17 cellular contexts compared by ENCODE assay signal in the genomic region with DNA sequence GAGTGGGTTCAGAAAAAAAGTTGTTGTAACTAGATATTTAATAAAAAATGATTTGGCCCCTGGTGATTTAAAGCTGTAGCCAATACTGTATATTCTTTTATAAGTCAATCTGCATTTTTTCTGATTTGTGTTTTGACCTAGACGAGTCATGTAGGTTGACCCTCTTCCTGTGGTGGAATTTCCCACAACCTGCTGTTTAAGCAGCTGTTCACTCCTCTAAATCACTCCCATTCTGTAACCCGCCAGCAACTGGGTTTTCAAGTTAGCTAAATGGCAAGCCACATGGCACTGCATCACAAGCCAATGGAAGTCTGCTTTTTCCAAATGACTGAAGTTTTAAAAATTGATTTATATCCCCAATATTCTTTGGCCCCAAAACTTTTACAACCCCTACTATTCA.
"Had no signal": no experiment of that assay in that cellular context is flagged by ENCODE, and none has a peak within 500 bp of the region (broad histone marks: within the 10 kb centered on the region; RNA-seq: fewer than 3 reads in every experiment).

No MANE protein-coding gene starts in this region.

- ATAC-seq: natural killer cell; right cardiac atrium; stimulated activated naive B cell treated with anti-CD40 and anti-IgM and Interleukin-4, amounts not matched to agents 10 μg/mL and 1 μg/mL and 100 μg/mL, for 72 hours had no signal

- H3K27me3 Mint-ChIP-seq: stimulated activated naive B cell treated with anti-CD40 and anti-IgM and Interleukin-4, amounts not matched to agents 10 μg/mL and 1 μg/mL and 100 μg/mL, for 72 hours had no signal

- H3K27ac ChIP-seq: adrenal gland, brain microvascular endothelial cell, transverse colon had no signal

- H3K9me3 Mint-ChIP-seq: activated T-helper 2 cell treated with anti-CD3 and anti-CD28 coated beads, Interferon-gamma antibody, Interleukin-2, Interleukin-4, amounts not matched to agents 10 μg/mL and 5 μg/mL and 100 μg/mL, durations not matched to agents 14 hours and 24 hours and 36 hours; stimulated activated naive B cell treated with anti-CD40 and anti-IgM and Interleukin-4, amounts not matched to agents 10 μg/mL and 1 μg/mL and 100 μg/mL, for 72 hours had no signal

- H3K27ac Mint-ChIP-seq: activated T-helper 2 cell treated with anti-CD3 and anti-CD28 coated beads, Interferon-gamma antibody, Interleukin-2, Interleukin-4, amounts not matched to agents 10 μg/mL and 5 μg/mL and 100 μg/mL, durations not matched to agents 14 hours and 24 hours and 36 hours; natural killer cell; stimulated activated naive B cell treated with anti-CD40 and anti-IgM and Interleukin-4, amounts not matched to agents 10 μg/mL and 1 μg/mL and 100 μg/mL, for 72 hours had no signal

- H3K4me1 ChIP-seq: adrenal gland, transverse colon had no signal

- H3K4me3 ChIP-seq: adrenal gland, lung, transverse colon had no signal

- H3K4me3 Mint-ChIP-seq: natural killer cell; stimulated activated naive B cell treated with anti-CD40 and anti-IgM and Interleukin-4, amounts not matched to agents 10 μg/mL and 1 μg/mL and 100 μg/mL, for 72 hours had no signal

- H3K36me3 Mint-ChIP-seq: natural killer cell; stimulated activated naive B cell treated with anti-CD40 and anti-IgM and Interleukin-4, amounts not matched to agents 10 μg/mL and 1 μg/mL and 100 μg/mL, for 72 hours had no signal

- H3K27me3 ChIP-seq: adrenal gland, brain microvascular endothelial cell, transverse colon had no signal

- DNase-seq: activated CD4-positive, CD25-positive, alpha-beta regulatory T cell; activated naive CD4-positive, alpha-beta T cell treated with anti-CD3 and anti-CD28 coated beads, Interleukin-2, amount 50 U/mL, for 16 hours; adrenal gland; brain microvascular endothelial cell; cerebellar nuclear complex; dermis blood vessel endothelial cell; erythroblast; hippocampal formation; natural killer cell; posterior cingulate gyrus; right cardiac atrium; stimulated activated CD4-positive, alpha-beta T cell treated with anti-CD3 and anti-CD28 coated beads, Interleukin-2, amount 100 ng/mL, for 24 hours; stimulated activated naive B cell treated with anti-CD40 and anti-IgM and Interleukin-4, amounts not matched to agents 10 μg/mL and 1 μg/mL and 100 μg/mL, for 72 hours; T-helper 2 cell; transverse colon had no signal

- H3K9me3 ChIP-seq: adrenal gland, transverse colon had no signal

- H3K36me3 ChIP-seq: adrenal gland, brain microvascular endothelial cell, transverse colon had no signal

- H3K4me1 Mint-ChIP-seq: natural killer cell had no signal
